Comparison of ENCODE assay signal across 8 cellular contexts in the genomic region with DNA sequence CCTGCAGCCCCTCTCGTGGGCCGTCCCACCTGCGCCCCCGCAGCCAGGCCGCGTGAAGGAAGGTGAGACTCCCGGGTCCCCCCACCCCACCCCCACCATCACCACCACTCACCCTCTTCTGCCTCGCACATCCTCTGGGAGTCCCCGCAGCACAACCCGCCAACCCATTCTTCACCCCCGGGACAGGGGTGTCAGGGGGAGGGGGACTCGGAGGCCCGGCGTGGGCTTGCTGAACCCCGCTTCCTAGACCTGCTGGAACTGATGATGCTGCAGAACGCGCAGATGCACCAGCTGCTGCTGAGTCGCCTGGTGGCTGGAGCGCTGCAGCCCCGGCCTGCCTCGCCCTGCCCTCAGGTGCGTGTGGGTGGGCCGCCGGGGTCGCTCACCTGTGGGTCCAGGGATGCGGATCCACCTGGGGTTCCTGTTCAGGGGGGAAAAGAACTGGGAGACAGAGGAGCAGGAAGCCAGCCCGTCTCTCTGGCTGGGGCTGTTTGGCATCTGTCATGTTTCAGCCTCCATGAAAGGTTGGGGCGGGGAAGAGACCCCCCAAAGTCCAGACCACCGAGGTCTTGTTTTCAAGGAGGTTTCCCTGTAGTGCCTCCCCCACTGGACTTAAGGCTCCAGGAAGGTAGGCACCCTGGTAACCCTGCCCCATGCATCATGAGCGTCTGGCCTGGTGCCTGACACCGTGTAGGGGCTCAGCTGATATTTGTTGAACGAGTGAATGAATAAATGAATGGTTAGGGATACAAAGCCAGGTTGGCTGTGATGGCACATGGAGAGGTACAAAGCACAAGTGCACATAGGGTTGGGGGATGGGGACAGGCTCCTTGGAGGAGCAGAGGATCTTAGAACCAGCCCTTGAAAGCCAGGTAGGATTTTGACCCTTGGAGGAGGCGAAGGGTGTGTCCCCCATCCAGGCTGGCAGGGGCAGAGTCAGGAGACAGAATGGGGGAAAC. TPM values are rescaled to one million over a fixed set of nuclear protein-coding genes. Genes with fewer than 3 reads are reported as not detected.
DNase-seq lines count a peak whose midpoint lies in the region; ATAC-seq and TF ChIP-seq lines count a peak whose summit lies in the region.

No MANE protein-coding gene starts in this region.

- peaks cover 0 to 6% of the 10 kb centered on the region in 2 donors for H3K27me3 ChIP-seq in body of pancreas

- H3K36me3 ChIP-seq in body of pancreas (replicated peaks in 1 of 2; ENCODE audit: insufficient read depth in 1 of 2, low read depth in 2 of 2): no peaks in the 10 kb centered on the region

- H3K9me3 ChIP-seq in body of pancreas: no peaks in the 10 kb centered on the region

- intact Hi-C loops in body of pancreas (cut with DNase I): no loop called here

- H3K4me3 ChIP-seq in fibroblast of pulmonary artery (replicated peaks; ENCODE audit: low read depth, low read length): peak overlapping the region; percentile 69
- H3K4me3 ChIP-seq in retinal pigment epithelial cell (ENCODE audit: low read length): peak overlapping the region; percentile 77
- peak overlapping the region in 1 of 2 donors; percentile 35 for H3K4me3 ChIP-seq in body of pancreas

- no peak overlapping the region for H3K27ac ChIP-seq in body of pancreas

- peak; percentile 20 for ATAC-seq in GM19438 (IDR thresholded peaks at IDR 0.05; ENCODE audit: low read depth, unreplicated experiment)
- no peak for ATAC-seq in body of pancreas
- ATAC-seq in HG02870 (IDR thresholded peaks at IDR 0.05; ENCODE audit: unreplicated experiment): no peak

- TF ChIP-seq CTCF in fibroblast of pulmonary artery (IDR thresholded peaks at IDR 0.05; ENCODE audit: low read length, missing control alignments) (no peak), retinal pigment epithelial cell (conservative IDR thresholded peaks at IDR 0.05; ENCODE audit: low read depth, low read length) (no peak), body of pancreas (IDR thresholded peaks at IDR 0.05) (no peak)

- DNase-seq in T-helper 22 cell (ENCODE audit: low read depth) (peak; percentile 31), fibroblast of pulmonary artery (ENCODE audit: low read depth) (no peak), retinal pigment epithelial cell (ENCODE audit: low read depth) (no peak), NCI-H1092 (lab: John Stamatoyannopoulos, UW) (no peak), EL (no peak), body of pancreas (no peak)

- TF ChIP-seq POLR2A in body of pancreas (IDR thresholded peaks at IDR 0.05): no peak

- 24 to 66% methylated on average over 6 to 30 of the region's 33 CpGs for WGBS in body of pancreas, 2 donors

- peaks cover 17% of the 10 kb centered on the region for H3K4me1 ChIP-seq in body of pancreas

RNA-seq across cellular contexts. Expression of gene PRR29, which starts 0.8 kb away (rescaled TPM):
- total RNA-seq in body of pancreas: 1 to 10 TPM in 1 of 2 donors, under 1 TPM in 1; 0.52 to 1.6 TPM

RNA-seq across cellular contexts. Expression of gene ICAM2, which starts 21.4 kb away (rescaled TPM):
- total RNA-seq in body of pancreas: 10 to 100 TPM; 16.2 to 16.3 TPM

RNA-seq across cellular contexts. Expression of gene SCN4A, which starts 26.3 kb away (rescaled TPM):
- total RNA-seq in body of pancreas: 1 to 10 TPM in 1 of 2 donors, under 1 TPM in 1; 0.26 to 1.3 TPM
